In the genomic region with DNA sequence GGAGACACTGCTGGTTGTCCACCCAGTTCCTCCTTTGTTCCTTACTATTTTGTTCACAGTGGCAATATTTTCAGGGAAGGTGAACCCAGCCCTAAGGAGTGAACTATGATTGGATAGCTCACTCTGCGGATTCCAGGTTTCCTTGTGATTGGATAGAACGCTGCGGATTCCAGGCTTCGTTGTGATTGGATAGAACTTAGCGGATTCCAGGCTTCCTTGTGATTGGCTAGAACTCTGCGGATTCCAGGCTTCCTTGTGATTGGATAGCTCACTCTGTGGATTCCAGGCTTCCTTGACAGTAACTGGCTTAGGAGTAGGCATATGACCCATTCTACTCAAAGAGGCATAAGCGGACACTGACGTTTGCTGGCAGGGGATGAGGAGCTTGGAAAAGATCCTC, we compare ENCODE assay signal across 19 cellular contexts. TPM values are rescaled to one million over a fixed set of nuclear protein-coding genes. Genes with fewer than 3 reads are reported as not detected.
A peak's percentile ranks its signal among the peaks of the same experiment; 100 is the strongest.
DNase-seq lines count a peak whose midpoint lies in the region; ATAC-seq and TF ChIP-seq lines count a peak whose summit lies in the region.
"Had no signal": no experiment of that assay in that cellular context is flagged by ENCODE, and none has a peak within 500 bp of the region (broad histone marks: within the 10 kb centered on the region; RNA-seq: fewer than 3 reads in every experiment).

No MANE protein-coding gene starts in this region.

- H3K36me3 ChIP-seq in GM23338 (ENCODE audit: insufficient read depth), result no peaks in the 10 kb centered on the region
- H3K36me3 ChIP-seq: BE2C; BLaER1 treated with 17β-estradiol and CSF1 and Interleukin-3, amounts not matched to agents 10 nM and 100 nM had no signal

- peaks cover 5% of the 10 kb centered on the region; the same call in 1 of the 3 replicates for H3K9me3 Mint-ChIP-seq in GM23338
- no peaks in the 10 kb centered on the region for H3K9me3 Mint-ChIP-seq in dendritic cell treated with granulocyte-macrophage colony-stimulating factor and Interleukin-4, amounts not matched to agents 40 ng/mL and 50 ng/mL, for 4 days
- H3K9me3 Mint-ChIP-seq in progenitor cell of endocrine pancreas (ENCODE audit: low read depth), result no peaks in the 10 kb centered on the region
- H3K9me3 Mint-ChIP-seq: CD4-positive, alpha-beta memory T cell; H9 had no signal

- H2AFZ ChIP-seq in GM23338, result no peak overlapping the region

- no peak overlapping the region for H3K4me2 ChIP-seq in GM23338
- H3K4me2 ChIP-seq: BLaER1 treated with 17β-estradiol and CSF1 and Interleukin-3, amounts not matched to agents 10 nM and 100 nM had no signal

- no peak overlapping the region for H3K4me3 ChIP-seq in GM23338
- H3K4me3 ChIP-seq: BLaER1 treated with 17β-estradiol and CSF1 and Interleukin-3, amounts not matched to agents 10 nM and 100 nM had no signal

- H3K79me2 ChIP-seq in GM23338 (replicated peaks; ENCODE audit: insufficient read depth), result no peaks in the 10 kb centered on the region

- TF ChIP-seq CTCF in GM23338 (conservative IDR thresholded peaks at IDR 0.05; ENCODE audit: low read depth in 2 of 2) (no peak), progenitor cell of endocrine pancreas (IDR thresholded peaks at IDR 0.05; ENCODE audit: unreplicated experiment) (no peak)

- no peaks in the 10 kb centered on the region for H3K9me2 ChIP-seq in GM23338 (ENCODE audit: insufficient read depth)

- H3K4me3 Mint-ChIP-seq in GM23338 (no peak overlapping the region), progenitor cell of endocrine pancreas (ENCODE audit: low read depth) (no peak overlapping the region)
- no peak overlapping the region for H3K4me3 Mint-ChIP-seq in dendritic cell treated with granulocyte-macrophage colony-stimulating factor and Interleukin-4, amounts not matched to agents 40 ng/mL and 50 ng/mL, for 4 days
- H3K4me3 Mint-ChIP-seq: CD4-positive, alpha-beta memory T cell; H9 had no signal

- intact Hi-C loops in dendritic cell treated with granulocyte-macrophage colony-stimulating factor and Interleukin-4, amounts not matched to agents 40 ng/mL and 50 ng/mL, for 4 days (cut with micrococcal nuclease), result no loop called here

- H3K27me3 ChIP-seq in GM23338 (ENCODE audit: insufficient read depth), result no peaks in the 10 kb centered on the region
- H3K27me3 ChIP-seq: BLaER1 treated with 17β-estradiol and CSF1 and Interleukin-3, amounts not matched to agents 10 nM and 100 nM had no signal

- H4K20me1 ChIP-seq in GM23338 (replicated peaks; ENCODE audit: insufficient read depth), result no peaks in the 10 kb centered on the region
- H4K20me1 ChIP-seq: BLaER1 treated with 17β-estradiol and CSF1 and Interleukin-3, amounts not matched to agents 10 nM and 100 nM had no signal

- H3K4me1 Mint-ChIP-seq in GM23338 (peaks cover 10% of the 10 kb centered on the region; the same call in 2 of the 3 replicates), progenitor cell of endocrine pancreas (ENCODE audit: low read depth) (no peaks in the 10 kb centered on the region)
- H3K4me1 Mint-ChIP-seq in dendritic cell treated with granulocyte-macrophage colony-stimulating factor and Interleukin-4, amounts not matched to agents 40 ng/mL and 50 ng/mL, for 4 days (ENCODE audit: low read depth), result peaks cover 51% of the 10 kb centered on the region
- H3K4me1 Mint-ChIP-seq: CD4-positive, alpha-beta memory T cell had no signal

- peaks cover 2% of the 10 kb centered on the region for H3K27me3 Mint-ChIP-seq in GM23338 (ENCODE audit: insufficient read depth, low read depth, poor library complexity)
- H3K27me3 Mint-ChIP-seq in dendritic cell treated with granulocyte-macrophage colony-stimulating factor and Interleukin-4, amounts not matched to agents 40 ng/mL and 50 ng/mL, for 4 days, result no peaks in the 10 kb centered on the region
- no peaks in the 10 kb centered on the region for H3K27me3 Mint-ChIP-seq in progenitor cell of endocrine pancreas
- H3K27me3 Mint-ChIP-seq: CD4-positive, alpha-beta memory T cell had no signal

- ATAC-seq in GM23338 (no peak), HG02678 (IDR thresholded peaks at IDR 0.05; ENCODE audit: unreplicated experiment) (no peak)
- ATAC-seq: HCT116 had no signal

- peaks cover 8% of the 10 kb centered on the region for H3K4me1 ChIP-seq in GM23338 (ENCODE audit: insufficient read depth)
- H3K4me1 ChIP-seq: BE2C had no signal

- H3K27ac Mint-ChIP-seq in GM23338 (no peak overlapping the region), progenitor cell of endocrine pancreas (peak overlapping the region; percentile 45)
- peak overlapping the region; percentile 31 for H3K27ac Mint-ChIP-seq in dendritic cell treated with granulocyte-macrophage colony-stimulating factor and Interleukin-4, amounts not matched to agents 40 ng/mL and 50 ng/mL, for 4 days
- H3K27ac Mint-ChIP-seq: CD4-positive, alpha-beta memory T cell had no signal

- DNase-seq in GM23338 (ENCODE audit: low spot score) (peak; percentile 47), progenitor cell of endocrine pancreas (ENCODE audit: low spot score, unreplicated experiment) (no peak), globus pallidus (ENCODE audit: low spot score) (no peak)
- DNase-seq in activated CD4-positive, alpha-beta T cell treated with anti-CD3 and anti-CD28 coated beads for 48 hours, result no peak
- DNase-seq: BE2C; Calu3; CD4-positive, alpha-beta memory T cell; COR-L47; DMS53; DMS79 treated with DMSO at 0.1 percent for 48 hours; GF-D8; H9 had no signal

- H3K36me3 Mint-ChIP-seq in GM23338 (ENCODE audit: low read depth) (peaks cover 19% of the 10 kb centered on the region; the same call in 2 of the 3 replicates), progenitor cell of endocrine pancreas (ENCODE audit: insufficient read depth) (no peaks in the 10 kb centered on the region)
- no peaks in the 10 kb centered on the region for H3K36me3 Mint-ChIP-seq in dendritic cell treated with granulocyte-macrophage colony-stimulating factor and Interleukin-4, amounts not matched to agents 40 ng/mL and 50 ng/mL, for 4 days (ENCODE audit: low read depth)
- H3K36me3 Mint-ChIP-seq: CD4-positive, alpha-beta memory T cell had no signal

- H3F3A ChIP-seq in GM23338 (replicated peaks; ENCODE audit: low read depth), result peaks cover 6% of the 10 kb centered on the region; the same call in 1 of the 2 replicates

- 0 out of 2 replicates have a peak overlapping the region, but pooled peaks have one; percentile 53 for H3K27ac ChIP-seq in GM23338 (ENCODE audit: low read depth)
- H3K27ac ChIP-seq: BLaER1 treated with 17β-estradiol and CSF1 and Interleukin-3, amounts not matched to agents 10 nM and 100 nM had no signal

TF ChIP-seq in GM23338, 12 proteins besides CTCF, POLR2A, EP300 and RAD21 (continues in another document):
- TF ChIP-seq NANOG (IDR thresholded peaks at IDR 0.05; ENCODE audit: borderline replicate concordance), result no peak

RNA-seq across cellular contexts. Expression of a gene that starts 28.6 kb away (rescaled TPM):
- total RNA-seq in GM23338 (2014; rRNA removed; shearing (Covaris generic)), result 29.3 and 42.6 TPM in 2 replicates
- polyA plus RNA-seq in GM23338 (2016; fragmentation: Nextera tagmentation; extraction: Ambion mirVana), result 10.7 and 11.2 TPM in 2 replicates
- total RNA-seq in progenitor cell of endocrine pancreas, result 88.9 and 89.2 TPM in 2 replicates
- total RNA-seq: A172, Calu3, Daoy, G401 had no signal
